Comparison of ENCODE assay signal across 29 cellular contexts in genomic region chr17:33028778-33029177, GRCh38. TPM values are rescaled to one million over a fixed set of nuclear protein-coding genes. Genes with fewer than 3 reads are reported as not detected.
"Had no signal": no experiment of that assay in that cellular context is flagged by ENCODE, and none has a peak within 500 bp of the region (broad histone marks: within the 10 kb centered on the region; RNA-seq: fewer than 3 reads in every experiment).

No MANE protein-coding gene starts in this region.

- H3K4me3 ChIP-seq: esophagus muscularis mucosa, heart right ventricle, ovary, prostate gland, spleen, suprapubic skin, tibial nerve had no signal

- H3K4me1 ChIP-seq: esophagus muscularis mucosa, heart right ventricle, prostate gland, spleen, suprapubic skin, tibial nerve had no signal

- ATAC-seq: activated CD8-positive, alpha-beta T cell treated with anti-CD3 and anti-CD28 coated beads for 36 hours; activated naive CD8-positive, alpha-beta T cell treated with anti-CD3 and anti-CD28 coated beads, Interleukin-2, amount 50 U/mL, for 24 hours; activated T-cell treated with anti-CD3 and anti-CD28 coated beads, Interleukin-2, amount 50 U/mL, for 4 hours; activated T-helper 17 cell treated with anti-CD3 and anti-CD28 coated beads, Interleukin-2, amount 50 U/mL, for 72 hours; heart right ventricle; left cardiac atrium; left ventricle myocardium superior; right cardiac atrium; T-helper 17 cell had no signal

- H3K36me3 ChIP-seq: esophagus muscularis mucosa, heart right ventricle, neutrophil, ovary, prostate gland, spleen, suprapubic skin, tibial nerve had no signal

- DNase-seq: activated CD4-positive, alpha-beta T cell treated with anti-CD3 and anti-CD28 coated beads, Interleukin-2, amount 50 U/mL, for 1 hour; activated CD4-positive, CD25-positive, alpha-beta regulatory T cell treated with anti-CD3 and anti-CD28 coated beads, Interleukin-2, amount 50 U/mL, for 72 hours; activated CD8-positive, alpha-beta T cell treated with anti-CD3 and anti-CD28 coated beads for 36 hours; activated gamma-delta T cell treated with Interleukin-2 at 50 U/mL for 16 hours; activated naive CD8-positive, alpha-beta T cell treated with anti-CD3 and anti-CD28 coated beads, Interleukin-2, amount 50 U/mL, for 24 hours; activated T-cell treated with anti-CD3 and anti-CD28 coated beads, Interleukin-2, amount 50 U/mL, for 4 hours; amygdala; caudate nucleus; foreskin melanocyte; heart right ventricle; left cardiac atrium; left ventricle myocardium superior; mammary epithelial cell; ovary; right cardiac atrium; spleen; stimulated activated naive CD4-positive, alpha-beta T cell; T-helper 17 cell; T1000 had no signal

- H3K27ac ChIP-seq: esophagus muscularis mucosa, heart right ventricle, neutrophil, ovary, prostate gland, spleen, suprapubic skin, tibial nerve had no signal

- H3K9me3 ChIP-seq: esophagus muscularis mucosa, heart right ventricle, neutrophil, prostate gland, spleen, suprapubic skin, tibial nerve had no signal

- H3K27me3 ChIP-seq: ovary had no signal

RNA-seq across cellular contexts. Expression of gene SPACA3, which starts 37.1 kb away (rescaled TPM):
- total RNA-seq: activated CD8-positive, alpha-beta T cell treated with anti-CD3 and anti-CD28 coated beads for 36 hours; activated T-cell treated with anti-CD3 and anti-CD28 coated beads, Interleukin-2, amount 50 U/mL, for 4 hours; endothelial cell of umbilical vein; esophagus muscularis mucosa; glomerular endothelial cell; heart right ventricle; left cardiac atrium; left ventricle myocardium superior; mammary epithelial cell; mucosa of gallbladder; ovary; right cardiac atrium; spleen; T-helper 17 cell; tibial nerve; ureter had no signal
- polyA plus RNA-seq: endothelial cell of umbilical vein, heart right ventricle, ovary, right cardiac atrium, spleen had no signal
